In genomic region chr14:41597647-41598046, GRCh38 we compare ENCODE assay signal across 15 cellular contexts. TPM values are rescaled to one million over a fixed set of nuclear protein-coding genes. Genes with fewer than 3 reads are reported as not detected.
A peak's percentile ranks its signal among the peaks of the same experiment; 100 is the strongest.
DNase-seq lines count a peak whose midpoint lies in the region; ATAC-seq, FAIRE-seq and TF ChIP-seq lines count a peak whose summit lies in the region.
"Had no signal": no experiment of that assay in that cellular context is flagged by ENCODE, and none has a peak within 500 bp of the region (broad histone marks: within the 10 kb centered on the region; RNA-seq: fewer than 3 reads in every experiment).

No MANE protein-coding gene starts in this region.

- H3K27ac ChIP-seq in GM23338 (ENCODE audit: low read depth) (0 out of 2 replicates have a peak overlapping the region, but pooled peaks have one; percentile 68), kidney (ENCODE audit: low read depth in 2 of 2, low read length in 2 of 2) (no peak overlapping the region), psoas muscle (no peak overlapping the region)
- H3K27ac ChIP-seq: BLaER1 treated with 17β-estradiol and CSF1 and Interleukin-3, amounts not matched to agents 10 nM and 100 nM had no signal

- peaks cover 10% of the 10 kb centered on the region for H3K79me2 ChIP-seq in GM23338 (replicated peaks; ENCODE audit: insufficient read depth)

- no peak overlapping the region for H3K4me2 ChIP-seq in GM23338
- H3K4me2 ChIP-seq: BLaER1 treated with 17β-estradiol and CSF1 and Interleukin-3, amounts not matched to agents 10 nM and 100 nM had no signal

- H2AFZ ChIP-seq in GM23338 = no peak overlapping the region

- WGBS in psoas muscle, 3 donors = 95 to 98% (median 97%) methylated on average over 25 of the region's 25 CpGs

- DNase-seq in GM23338 (ENCODE audit: low spot score) = peak; percentile 56
- DNase-seq in M059J (ENCODE audit: low read depth) = peak; percentile 15
- peak; percentile 27 for DNase-seq in kidney
- DNase-seq in psoas muscle = peak; percentile 6 to 41
- DNase-seq in D341Med (ENCODE audit: low spot score) = no peak
- DNase-seq in T-helper 2 cell = no peak
- DNase-seq in 8988T = no peak
- no peak for DNase-seq in activated naive CD4-positive, alpha-beta T cell (lab: John Stamatoyannopoulos, UW)
- DNase-seq: DMS 273 treated with DMSO at 0.1 percent for 48 hours, MM.1S, NCI-H1417, NCI-H2029, NCI-H524, SIG-M5 had no signal

- peaks cover 4% of the 10 kb centered on the region; the same call in 1 of the 3 replicates for H3K9me3 Mint-ChIP-seq in GM23338

- H3K36me3 Mint-ChIP-seq in GM23338 (ENCODE audit: low read depth) = peaks cover 7% of the 10 kb centered on the region; the same call in 2 of the 3 replicates

- peaks cover 3% of the 10 kb centered on the region for H3K27me3 Mint-ChIP-seq in GM23338 (ENCODE audit: insufficient read depth, low read depth, poor library complexity)

- no peak overlapping the region for H3K9ac ChIP-seq in kidney (ENCODE audit: low read length in 2 of 2)
- H3K9ac ChIP-seq: BLaER1 treated with 17β-estradiol and CSF1 and Interleukin-3, amounts not matched to agents 10 nM and 100 nM had no signal

- peak; percentile 58 for ATAC-seq in GM23338
- ATAC-seq in psoas muscle = no peak

- FAIRE-seq in kidney (lab: Jason Lieb, UNC) = no peak

- H3K9me3 ChIP-seq in kidney (ENCODE audit: control insufficient read depth in 1 of 2, low read length in 2 of 2) (no peaks in the 10 kb centered on the region), psoas muscle (no peaks in the 10 kb centered on the region)

- peaks cover under 1% of the 10 kb centered on the region; the same call in 1 of the 2 replicates for H3K27me3 ChIP-seq in GM23338 (ENCODE audit: insufficient read depth)
- H3K27me3 ChIP-seq in psoas muscle (ENCODE audit: insufficient read depth in 3 of 3, low read length in 2 of 3) = no peaks in the 10 kb centered on the region
- H3K27me3 ChIP-seq: BLaER1 treated with 17β-estradiol and CSF1 and Interleukin-3, amounts not matched to agents 10 nM and 100 nM had no signal

- no peaks in the 10 kb centered on the region for H4K20me1 ChIP-seq in GM23338 (replicated peaks; ENCODE audit: insufficient read depth)
- H4K20me1 ChIP-seq: BLaER1 treated with 17β-estradiol and CSF1 and Interleukin-3, amounts not matched to agents 10 nM and 100 nM had no signal

- peak overlapping the region; percentile 95; the same call in 1 of the 2 replicates for H3K27ac Mint-ChIP-seq in GM23338

- no peaks in the 10 kb centered on the region; the same call in 1 of the 2 replicates for H3F3A ChIP-seq in GM23338 (replicated peaks; ENCODE audit: low read depth)

- no peak for TF ChIP-seq CTCF in GM23338 (conservative IDR thresholded peaks at IDR 0.05; ENCODE audit: low read depth in 2 of 2)
- no peak for TF ChIP-seq CTCF in kidney (IDR thresholded peaks at IDR 0.05; ENCODE audit: borderline replicate concordance, extremely low read depth, insufficient read depth)
- no peak for TF ChIP-seq CTCF in psoas muscle (IDR thresholded peaks at IDR 0.05)

- H3K36me3 ChIP-seq in GM23338 (ENCODE audit: insufficient read depth) (no peaks in the 10 kb centered on the region), kidney (ENCODE audit: control insufficient read depth in 1 of 2, insufficient read depth in 2 of 2, low read length in 2 of 2) (no peaks in the 10 kb centered on the region), psoas muscle (ENCODE audit: insufficient read depth in 1 of 2, low read depth in 1 of 2) (no peaks in the 10 kb centered on the region)
- H3K36me3 ChIP-seq: BLaER1 treated with 17β-estradiol and CSF1 and Interleukin-3, amounts not matched to agents 10 nM and 100 nM had no signal

- no peak overlapping the region for H3K4me3 Mint-ChIP-seq in GM23338

- intact Hi-C loops in kidney (cut with DNase I) (no loop called here), psoas muscle (cut with DNase I) (no loop called here)

- H3K4me1 ChIP-seq in GM23338 (ENCODE audit: insufficient read depth) (peaks cover 27% of the 10 kb centered on the region), kidney (ENCODE audit: control insufficient read depth in 1 of 2, insufficient read depth in 1 of 2, low read depth in 1 of 2, low read length in 2 of 2) (no peaks in the 10 kb centered on the region), psoas muscle (no peaks in the 10 kb centered on the region)
- H3K4me1 ChIP-seq: BLaER1 treated with 17β-estradiol and CSF1 and Interleukin-3, amounts not matched to agents 10 nM and 100 nM had no signal

- H3K4me3 ChIP-seq in GM23338 (no peak overlapping the region), kidney (ENCODE audit: low read length in 2 of 2) (no peak overlapping the region), psoas muscle (no peak overlapping the region)
- H3K4me3 ChIP-seq: BLaER1 treated with 17β-estradiol and CSF1 and Interleukin-3, amounts not matched to agents 10 nM and 100 nM had no signal

- peaks cover 12% of the 10 kb centered on the region; the same call in 2 of the 3 replicates for H3K4me1 Mint-ChIP-seq in GM23338

- no peaks in the 10 kb centered on the region for H3K9me2 ChIP-seq in GM23338 (ENCODE audit: insufficient read depth)

TF ChIP-seq in GM23338, 12 proteins besides CTCF, POLR2A, EP300 and RAD21:
- TF ChIP-seq STAT1 (IDR thresholded peaks at IDR 0.05; ENCODE audit: unreplicated experiment) (no peak), ZNF462 (CRISPR knock-in tag; IDR thresholded peaks at IDR 0.05) (no peak), ZNF114 (CRISPR knock-in tag; IDR thresholded peaks at IDR 0.05) (no peak), CREB1 (CRISPR knock-in tag; IDR thresholded peaks at IDR 0.05; ENCODE audit: low read depth) (no peak), NANOG (IDR thresholded peaks at IDR 0.05; ENCODE audit: borderline replicate concordance) (no peak), EZH2phosphoT487 (IDR thresholded peaks at IDR 0.05; ENCODE audit: unreplicated experiment) (no peak), EZH2 (IDR thresholded peaks at IDR 0.05; ENCODE audit: low read depth, unreplicated experiment) (no peak), ZNF331 (CRISPR knock-in tag; IDR thresholded peaks at IDR 0.05; ENCODE audit: low read depth) (no peak)

RNA-seq across cellular contexts. Expression of gene LRFN5, which starts 9.0 kb away (rescaled TPM):
- 6.3 and 6.8 TPM in 2 replicates for total RNA-seq in GM23338 (2014; rRNA removed; shearing (Covaris generic))
- polyA plus RNA-seq in GM23338 (2016; fragmentation: Nextera tagmentation; extraction: Ambion mirVana) (1.5 and 1.9 TPM in 2 replicates), kidney (ENCODE audit: insufficient read depth, low read depth, low replicate concordance) (2.4 TPM), psoas muscle (under 1 TPM; 0.06 to 0.27 (median 0.13) TPM)
- 0.05 TPM in 1 of 2 replicates, not detected in the other for total RNA-seq in M059J (2014; rRNA removed; shearing (Covaris generic))
- total RNA-seq in kidney (1.5 TPM), psoas muscle (1 to 10 TPM in 2 of 4 donors, under 1 TPM in 2; 0.08 to 1.3 (median 0.69) TPM)

Comparison
In these comparisons a context has a peak if more than half of its experiments do, and no peak if none do; other contexts are left out.
1. DNase-seq: peak in GM23338 (single experiment), M059J (single experiment), kidney (single experiment) and psoas muscle (2 of 2); none in D341Med (single experiment), T-helper 2 cell (0 of 5), 8988T (single experiment) and activated naive CD4-positive, alpha-beta T cell (0 of 4).